1 cellular context compared by ENCODE assay signal in genomic region chr1:89600792-89601191, GRCh38.
A peak's percentile ranks its signal among the peaks of the same experiment; 100 is the strongest.
TF ChIP-seq lines count a peak whose summit lies in the region.

No MANE protein-coding gene starts in this region.

TF ChIP-seq in GM12878, 131 proteins besides CTCF, POLR2A, EP300 and RAD21 (continued from another document):
- TF ChIP-seq IKZF1 (conservative IDR thresholded peaks at IDR 0.05) = peak; percentile 79
- TF ChIP-seq RELB (IDR thresholded peaks at IDR 0.05; ENCODE audit: low read depth) = peak; percentile 87
- peak; percentile 71 for TF ChIP-seq SPI1 (IDR thresholded peaks at IDR 0.05; ENCODE audit: borderline replicate concordance, insufficient read depth, low read depth, low read length)
- TF ChIP-seq RELA (IDR thresholded peaks at IDR 0.05; ENCODE audit: borderline replicate concordance, partially characterized antibody) = no peak
- TF ChIP-seq, protein P1, sequence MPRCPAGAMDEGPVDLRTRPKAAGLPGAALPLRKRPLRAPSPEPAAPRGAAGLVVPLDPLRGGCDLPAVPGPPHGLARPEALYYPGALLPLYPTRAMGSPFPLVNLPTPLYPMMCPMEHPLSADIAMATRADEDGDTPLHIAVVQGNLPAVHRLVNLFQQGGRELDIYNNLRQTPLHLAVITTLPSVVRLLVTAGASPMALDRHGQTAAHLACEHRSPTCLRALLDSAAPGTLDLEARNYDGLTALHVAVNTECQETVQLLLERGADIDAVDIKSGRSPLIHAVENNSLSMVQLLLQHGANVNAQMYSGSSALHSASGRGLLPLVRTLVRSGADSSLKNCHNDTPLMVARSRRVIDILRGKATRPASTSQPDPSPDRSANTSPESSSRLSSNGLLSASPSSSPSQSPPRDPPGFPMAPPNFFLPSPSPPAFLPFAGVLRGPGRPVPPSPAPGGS (IDR thresholded peaks at IDR 0.05; ENCODE audit: borderline replicate concordance, insufficient read depth, low read depth, low read length, poor library complexity, severe bottlenecking) = peak; percentile 73
- peak; percentile 82; the same call in 1 of the 2 replicates for TF ChIP-seq ATF2 (IDR thresholded peaks at IDR 0.05; ENCODE audit: low read length)
- peak; percentile 76 for TF ChIP-seq MEF2B (IDR thresholded peaks at IDR 0.05; ENCODE audit: partially characterized antibody, poor library complexity, severe bottlenecking)
- no peak for TF ChIP-seq CREB1 (IDR thresholded peaks at IDR 0.05; ENCODE audit: low read depth)
- no peak for TF ChIP-seq KDM1A (IDR thresholded peaks at IDR 0.05; ENCODE audit: borderline replicate concordance)
- TF ChIP-seq NFYA (IDR thresholded peaks at IDR 0.05; ENCODE audit: borderline replicate concordance, low read depth, low read length) = no peak
- TF ChIP-seq USF1 (IDR thresholded peaks at IDR 0.05; ENCODE audit: borderline replicate concordance, extremely low read length, insufficient read depth, low read depth, low read length) = no peak
- TF ChIP-seq NRF1 (conservative IDR thresholded peaks at IDR 0.05; ENCODE audit: low read depth, low read length) = no peak
- no peak for TF ChIP-seq RBBP5 (conservative IDR thresholded peaks at IDR 0.05)
- TF ChIP-seq CUX1 (IDR thresholded peaks at IDR 0.05; ENCODE audit: insufficient replicate concordance, low read depth, low read length) = peak; percentile 90
- TF ChIP-seq ASH2L (IDR thresholded peaks at IDR 0.05; ENCODE audit: borderline replicate concordance, low read depth) = no peak
- TF ChIP-seq SMC3 (IDR thresholded peaks at IDR 0.05; ENCODE audit: borderline replicate concordance, low read length) = peak; percentile 20; the same call in 1 of the 2 replicates
- peak; percentile 55; the same call in 1 of the 2 replicates for TF ChIP-seq MTA2 (IDR thresholded peaks at IDR 0.05; ENCODE audit: low read depth)
- TF ChIP-seq TCF12 (IDR thresholded peaks at IDR 0.05; ENCODE audit: low read depth, low read length) = peak; percentile 50; the same call in 1 of the 2 replicates
- 0 out of 2 replicates have a peak, but pooled peaks have one; percentile 25 for TF ChIP-seq IRF4 (IDR thresholded peaks at IDR 0.05; ENCODE audit: low read depth, low read length)
- TF ChIP-seq POLR2AphosphoS5 (IDR thresholded peaks at IDR 0.05; ENCODE audit: low read length) = no peak
- TF ChIP-seq, protein P2, sequence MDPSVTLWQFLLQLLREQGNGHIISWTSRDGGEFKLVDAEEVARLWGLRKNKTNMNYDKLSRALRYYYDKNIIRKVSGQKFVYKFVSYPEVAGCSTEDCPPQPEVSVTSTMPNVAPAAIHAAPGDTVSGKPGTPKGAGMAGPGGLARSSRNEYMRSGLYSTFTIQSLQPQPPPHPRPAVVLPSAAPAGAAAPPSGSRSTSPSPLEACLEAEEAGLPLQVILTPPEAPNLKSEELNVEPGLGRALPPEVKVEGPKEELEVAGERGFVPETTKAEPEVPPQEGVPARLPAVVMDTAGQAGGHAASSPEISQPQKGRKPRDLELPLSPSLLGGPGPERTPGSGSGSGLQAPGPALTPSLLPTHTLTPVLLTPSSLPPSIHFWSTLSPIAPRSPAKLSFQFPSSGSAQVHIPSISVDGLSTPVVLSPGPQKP (IDR thresholded peaks at IDR 0.05; ENCODE audit: low read depth, low read length) = no peak
- TF ChIP-seq NFIC (IDR thresholded peaks at IDR 0.05; ENCODE audit: low read depth, low read length) = peak; percentile 42
- 0 out of 2 replicates have a peak, but pooled peaks have one; percentile 61 for TF ChIP-seq GATAD2B (conservative IDR thresholded peaks at IDR 0.05; ENCODE audit: low read depth)
